11 cellular contexts compared by ENCODE assay signal in genomic region chr2:38997784-38998183, GRCh38.
A peak's percentile ranks its signal among the peaks of the same experiment; 100 is the strongest.
DNase-seq lines count a peak whose midpoint lies in the region; ATAC-seq, FAIRE-seq and TF ChIP-seq lines count a peak whose summit lies in the region.
"Had no signal": no experiment of that assay in that cellular context is flagged by ENCODE, and none has a peak within 500 bp of the region (broad histone marks: within the 10 kb centered on the region; RNA-seq: fewer than 3 reads in every experiment).

No MANE protein-coding gene starts in this region.

- H3K79me2 ChIP-seq in MM.1S (ENCODE audit: low read length): no peaks in the 10 kb centered on the region

- TF ChIP-seq CTCF in pancreas (IDR thresholded peaks at IDR 0.05): no peak
- no peak for TF ChIP-seq CTCF in MM.1S (IDR thresholded peaks at IDR 0.05; ENCODE audit: low read length)

- DNase-seq in GM04504 (ENCODE audit: low read depth) (peak; percentile 80), RKO (ENCODE audit: low spot score) (peak; percentile 85), fibroblast of gingiva (ENCODE audit: low read depth) (peak; percentile 98), pancreas (no peak), SHP77 treated with DMSO at 0.1 percent for 48 hours (lab: John Stamatoyannopoulos, UW) (no peak), MM.1S (no peak)
- DNase-seq: activated naive CD4-positive, alpha-beta T cell treated with anti-CD3 and anti-CD28 coated beads for 36 hours; glutamatergic neuron; NCI-H345 had no signal

- H3K9me3 ChIP-seq in pancreas (no peaks in the 10 kb centered on the region), MM.1S (replicated peaks; ENCODE audit: insufficient read depth, low read length) (no peaks in the 10 kb centered on the region)

- no peak overlapping the region for H3K27ac ChIP-seq in pancreas
- H3K27ac ChIP-seq in MM.1S (ENCODE audit: low read length): no peak overlapping the region

- H3K27me3 ChIP-seq in pancreas (no peaks in the 10 kb centered on the region), MM.1S (replicated peaks; ENCODE audit: insufficient read depth, low read length) (no peaks in the 10 kb centered on the region)

- peaks cover 0 to 46% (median 3%) of the 10 kb centered on the region in 3 donors for H3K36me3 ChIP-seq in pancreas
- H3K36me3 ChIP-seq in MM.1S (replicated peaks; ENCODE audit: insufficient read depth, low read length): peaks cover 10% of the 10 kb centered on the region; the same call in 1 of the 2 replicates

- no peaks in the 10 kb centered on the region for H3F3A ChIP-seq in MM.1S (ENCODE audit: insufficient read depth, low read length)

- ATAC-seq in pancreas (peak in 3 of 4 donors; percentile 37 to 84 (median 48)), GM21367 (IDR thresholded peaks at IDR 0.05; ENCODE audit: unreplicated experiment) (no peak), GM21528 (IDR thresholded peaks at IDR 0.05; ENCODE audit: low FRiP score, unreplicated experiment) (no peak)

- H3K4me3 ChIP-seq in pancreas (no peak overlapping the region), MM.1S (ENCODE audit: low read length) (no peak overlapping the region)

- no peaks in the 10 kb centered on the region for H4K20me1 ChIP-seq in MM.1S (ENCODE audit: insufficient read depth, low read length)

- H2AFZ ChIP-seq in MM.1S (ENCODE audit: low read length): no peak overlapping the region

- H3K4me2 ChIP-seq in MM.1S (ENCODE audit: low read depth, low read length): no peak overlapping the region

- intact Hi-C loops in pancreas (cut with DNase I): no loop called here

- H3K4me1 ChIP-seq in pancreas (no peaks in the 10 kb centered on the region), MM.1S (ENCODE audit: low read length) (no peaks in the 10 kb centered on the region)

- 76% methylated on average over 4 of the region's 4 CpGs for WGBS in pancreas, 2 donors

- H3K9me2 ChIP-seq in MM.1S (replicated peaks; ENCODE audit: insufficient read depth, low read length): no peaks in the 10 kb centered on the region

- no peak overlapping the region for H3K9ac ChIP-seq in MM.1S (ENCODE audit: low read length)

- no peak for FAIRE-seq in pancreas (lab: Jason Lieb, UNC)

Comparison
In these comparisons a context has a peak if more than half of its experiments do, and no peak if none do; other contexts are left out.
1. DNase-seq: peak in GM04504 (single experiment), RKO (single experiment) and fibroblast of gingiva (single experiment); none in pancreas (0 of 6), SHP77 treated with DMSO at 0.1 percent for 48 hours (single experiment) and MM.1S (single experiment).
2. ATAC-seq: peak in pancreas (3 of 4); none in GM21367 (single experiment) and GM21528 (single experiment).